In the genomic region with DNA sequence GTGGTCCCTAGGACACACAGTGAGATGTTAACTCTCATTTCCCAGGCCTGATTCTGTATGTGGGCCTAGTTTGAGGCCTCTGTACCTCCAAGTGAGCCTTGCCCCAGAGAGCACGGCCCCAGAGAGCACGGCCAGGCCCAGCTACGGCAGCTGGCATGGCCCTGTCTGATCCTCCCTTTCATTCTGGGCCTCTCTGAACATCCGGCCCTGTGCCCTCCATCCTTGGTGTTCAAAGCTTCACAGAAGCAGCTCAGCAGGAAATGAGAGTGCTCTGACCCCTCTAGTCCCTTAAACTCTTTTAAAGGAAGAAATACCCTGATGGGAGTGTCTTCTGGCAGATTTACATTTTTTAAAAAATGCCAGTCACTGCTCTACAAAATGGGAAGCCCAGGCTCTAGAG, we compare ENCODE assay signal across 2 cellular contexts.
TF ChIP-seq lines count a peak whose summit lies in the region.

No MANE protein-coding gene starts in this region.

TF ChIP-seq in K562, 482 proteins besides CTCF, POLR2A, EP300 and RAD21:
- TF ChIP-seq, protein P1, sequence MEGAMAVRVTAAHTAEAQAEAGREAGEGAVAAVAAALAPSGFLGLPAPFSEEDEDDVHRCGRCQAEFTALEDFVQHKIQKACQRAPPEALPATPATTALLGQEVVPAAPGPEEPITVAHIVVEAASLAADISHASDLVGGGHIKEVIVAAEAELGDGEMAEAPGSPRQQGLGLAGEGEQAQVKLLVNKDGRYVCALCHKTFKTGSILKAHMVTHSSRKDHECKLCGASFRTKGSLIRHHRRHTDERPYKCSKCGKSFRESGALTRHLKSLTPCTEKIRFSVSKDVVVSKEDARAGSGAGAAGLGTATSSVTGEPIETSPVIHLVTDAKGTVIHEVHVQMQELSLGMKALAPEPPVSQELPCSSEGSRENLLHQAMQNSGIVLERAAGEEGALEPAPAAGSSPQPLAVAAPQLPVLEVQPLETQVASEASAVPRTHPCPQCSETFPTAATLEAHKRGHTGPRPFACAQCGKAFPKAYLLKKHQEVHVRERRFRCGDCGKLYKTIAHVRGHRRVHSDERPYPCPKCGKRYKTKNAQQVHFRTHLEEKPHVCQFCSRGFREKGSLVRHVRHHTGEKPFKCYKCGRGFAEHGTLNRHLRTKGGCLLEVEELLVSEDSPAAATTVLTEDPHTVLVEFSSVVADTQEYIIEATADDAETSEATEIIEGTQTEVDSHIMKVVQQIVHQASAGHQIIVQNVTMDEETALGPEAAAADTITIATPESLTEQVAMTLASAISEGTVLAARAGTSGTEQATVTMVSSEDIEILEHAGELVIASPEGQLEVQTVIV (CRISPR knock-in tag; IDR thresholded peaks at IDR 0.05; ENCODE audit: borderline replicate concordance): no peak
- TF ChIP-seq IFI16 (CRISPR knock-in tag; IDR thresholded peaks at IDR 0.05): no peak
- no peak for TF ChIP-seq NELFE (IDR thresholded peaks at IDR 0.05; ENCODE audit: insufficient read depth, insufficient read length)
- TF ChIP-seq JUND (IDR thresholded peaks at IDR 0.05; ENCODE audit: borderline replicate concordance, low read depth, low read length): no peak
- TF ChIP-seq JUND (tag; IDR thresholded peaks at IDR 0.05; ENCODE audit: borderline replicate concordance, low read depth, low read length): no peak
- TF ChIP-seq, protein P2, sequence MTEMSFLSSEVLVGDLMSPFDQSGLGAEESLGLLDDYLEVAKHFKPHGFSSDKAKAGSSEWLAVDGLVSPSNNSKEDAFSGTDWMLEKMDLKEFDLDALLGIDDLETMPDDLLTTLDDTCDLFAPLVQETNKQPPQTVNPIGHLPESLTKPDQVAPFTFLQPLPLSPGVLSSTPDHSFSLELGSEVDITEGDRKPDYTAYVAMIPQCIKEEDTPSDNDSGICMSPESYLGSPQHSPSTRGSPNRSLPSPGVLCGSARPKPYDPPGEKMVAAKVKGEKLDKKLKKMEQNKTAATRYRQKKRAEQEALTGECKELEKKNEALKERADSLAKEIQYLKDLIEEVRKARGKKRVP (CRISPR knock-in tag; IDR thresholded peaks at IDR 0.05): no peak
- no peak for TF ChIP-seq SMAD2 (IDR thresholded peaks at IDR 0.05; ENCODE audit: low read depth, low read length)
- TF ChIP-seq SNAPC5 (CRISPR knock-in tag; IDR thresholded peaks at IDR 0.05): no peak

TF ChIP-seq in SK-N-SH, 30 proteins besides CTCF, POLR2A, EP300 and RAD21:
- TF ChIP-seq ELF1 (IDR thresholded peaks at IDR 0.05): no peak
- TF ChIP-seq EZH2phosphoT487 (IDR thresholded peaks at IDR 0.05; ENCODE audit: borderline replicate concordance, low read depth): no peak
- no peak for TF ChIP-seq GABPA (IDR thresholded peaks at IDR 0.05; ENCODE audit: low read depth)
- TF ChIP-seq, protein P3, sequence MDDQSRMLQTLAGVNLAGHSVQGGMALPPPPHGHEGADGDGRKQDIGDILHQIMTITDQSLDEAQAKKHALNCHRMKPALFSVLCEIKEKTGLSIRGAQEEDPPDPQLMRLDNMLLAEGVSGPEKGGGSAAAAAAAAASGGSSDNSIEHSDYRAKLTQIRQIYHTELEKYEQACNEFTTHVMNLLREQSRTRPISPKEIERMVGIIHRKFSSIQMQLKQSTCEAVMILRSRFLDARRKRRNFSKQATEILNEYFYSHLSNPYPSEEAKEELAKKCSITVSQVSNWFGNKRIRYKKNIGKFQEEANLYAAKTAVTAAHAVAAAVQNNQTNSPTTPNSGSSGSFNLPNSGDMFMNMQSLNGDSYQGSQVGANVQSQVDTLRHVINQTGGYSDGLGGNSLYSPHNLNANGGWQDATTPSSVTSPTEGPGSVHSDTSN (IDR thresholded peaks at IDR 0.05): no peak
- TF ChIP-seq, protein P4, sequence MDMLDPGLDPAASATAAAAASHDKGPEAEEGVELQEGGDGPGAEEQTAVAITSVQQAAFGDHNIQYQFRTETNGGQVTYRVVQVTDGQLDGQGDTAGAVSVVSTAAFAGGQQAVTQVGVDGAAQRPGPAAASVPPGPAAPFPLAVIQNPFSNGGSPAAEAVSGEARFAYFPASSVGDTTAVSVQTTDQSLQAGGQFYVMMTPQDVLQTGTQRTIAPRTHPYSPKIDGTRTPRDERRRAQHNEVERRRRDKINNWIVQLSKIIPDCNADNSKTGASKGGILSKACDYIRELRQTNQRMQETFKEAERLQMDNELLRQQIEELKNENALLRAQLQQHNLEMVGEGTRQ (IDR thresholded peaks at IDR 0.05; ENCODE audit: borderline replicate concordance, low read depth, low read length): no peak
- TF ChIP-seq CHD2 (IDR thresholded peaks at IDR 0.05; ENCODE audit: low read length, partially characterized antibody): no peak
- TF ChIP-seq NFIC (IDR thresholded peaks at IDR 0.05; ENCODE audit: borderline replicate concordance): no peak
- TF ChIP-seq USF1 (IDR thresholded peaks at IDR 0.05; ENCODE audit: borderline replicate concordance, low read depth): no peak
- TF ChIP-seq FOSL2 (IDR thresholded peaks at IDR 0.05; ENCODE audit: borderline replicate concordance, low read depth): no peak
- no peak for TF ChIP-seq YY1 (IDR thresholded peaks at IDR 0.05; ENCODE audit: low read depth)
- TF ChIP-seq TCF12 (IDR thresholded peaks at IDR 0.05): no peak
- no peak for TF ChIP-seq REST (IDR thresholded peaks at IDR 0.05; ENCODE audit: low read depth, low read length)
- no peak for TF ChIP-seq ZBTB33 (IDR thresholded peaks at IDR 0.05; ENCODE audit: borderline replicate concordance, low read depth)
- TF ChIP-seq RXRA (IDR thresholded peaks at IDR 0.05; ENCODE audit: borderline replicate concordance, low read depth): no peak
